13 cellular contexts compared by ENCODE assay signal in genomic region chr16:81492965-81493754, GRCh38. TPM values are rescaled to one million over a fixed set of nuclear protein-coding genes. Genes with fewer than 3 reads are reported as not detected.
A peak's percentile ranks its signal among the peaks of the same experiment; 100 is the strongest.
DNase-seq lines count a peak whose midpoint lies in the region; ATAC-seq, FAIRE-seq and TF ChIP-seq lines count a peak whose summit lies in the region.
"Had no signal": no experiment of that assay in that cellular context is flagged by ENCODE, and none has a peak within 500 bp of the region (broad histone marks: within the 10 kb centered on the region; RNA-seq: fewer than 3 reads in every experiment).

No MANE protein-coding gene starts in this region.

- H3K9me3 ChIP-seq in H9 (ENCODE audit: control insufficient read depth, low read depth, low read length) (no peaks in the 10 kb centered on the region), HepG2 (ENCODE audit: low read length) (no peaks in the 10 kb centered on the region), small intestine (ENCODE audit: control insufficient read depth, low read depth) (no peaks in the 10 kb centered on the region)
- H3K9me3 ChIP-seq: thoracic aorta had no signal

- H4K5ac ChIP-seq in H9 (ENCODE audit: insufficient read length, low read depth, low read length), result no peak overlapping the region

- no peak overlapping the region for H2BK15ac ChIP-seq in H9 (ENCODE audit: low read depth, low read length)

- no peak overlapping the region for H2BK5ac ChIP-seq in H9 (ENCODE audit: insufficient read length, low read length)

- H3K56ac ChIP-seq in H9 (ENCODE audit: insufficient read length, low read depth, low read length), result no peak overlapping the region

- H3K4me1 ChIP-seq in H9 (ENCODE audit: insufficient read depth, low read length), result no peaks in the 10 kb centered on the region; the same call in 1 of the 2 replicates
- peaks cover 38% of the 10 kb centered on the region for H3K4me1 ChIP-seq in HepG2 (ENCODE audit: insufficient read depth, low read length)
- peaks cover 23 to 27% of the 10 kb centered on the region in 2 donors for H3K4me1 ChIP-seq in small intestine (ENCODE audit: control insufficient read depth in 2 of 2, insufficient read depth in 1 of 2, low read depth in 1 of 2, low read length in 1 of 2)

- no peak overlapping the region for H4K8ac ChIP-seq in H9 (replicated peaks; ENCODE audit: insufficient read length, low read depth, low read length)

- no peak overlapping the region for H3T11ph ChIP-seq in H9 (ENCODE audit: low read length)

- H4K91ac ChIP-seq in H9 (ENCODE audit: insufficient read length, low read depth, low read length), result no peak overlapping the region

- H3K4me2 ChIP-seq in H9 (ENCODE audit: insufficient read depth, insufficient read length, low read length) (no peak overlapping the region), HepG2 (ENCODE audit: low read depth, low read length) (no peak overlapping the region)

- peaks cover 8% of the 10 kb centered on the region for H3K79me1 ChIP-seq in H9 (ENCODE audit: insufficient read depth, low read depth, low read length, poor library complexity, severe bottlenecking)

- H2BK12ac ChIP-seq in H9 (ENCODE audit: insufficient read length, low read depth, low read length), result no peak overlapping the region

- intact Hi-C loops in MCF 10A (cut with micrococcal nuclease), result loop anchor here (2.0 kb wide), 2 partner anchors 46 to 90 kb away; no protein-coding TSS in a partner anchor
- intact Hi-C loops in HepG2 (cut with micrococcal nuclease; ENCODE audit: unreplicated experiment), result no loop called here

- H2BK20ac ChIP-seq in H9 (ENCODE audit: low read depth, low read length, poor library complexity, severe bottlenecking), result no peak overlapping the region

- FAIRE-seq in HepG2 (lab: Jason Lieb, UNC) (no peak), small intestine (lab: Jason Lieb, UNC) (no peak)

- in situ Hi-C loops in HepG2 (cut with HindIII; ENCODE audit: extremely low pct_ligation_motif_present, low pct_unique_long_range_greater_than_20kb), result no loop called here

- ATAC-seq in HepG2 (no peak), HG02973 (IDR thresholded peaks at IDR 0.05; ENCODE audit: unreplicated experiment) (no peak)

- BruUV-seq in MCF 10A (replicated peaks; lab: Mats Ljungman, UMichigan), result no TSS peak
- BruUV-seq in HepG2 (replicated peaks; lab: Mats Ljungman, UMichigan), result no TSS peak

- no peak overlapping the region for H3K9ac ChIP-seq in H9 (ENCODE audit: extremely low read depth, insufficient read length, low read length)
- no peak overlapping the region for H3K9ac ChIP-seq in HepG2 (ENCODE audit: insufficient read depth, low read depth, low read length)

- no peak overlapping the region; the same call in 1 of the 2 replicates for H3K4ac ChIP-seq in H9 (ENCODE audit: low read depth, low read length)

- H3K27ac Mint-ChIP-seq in H9 (peak overlapping the region; percentile 17 to 75 (median 74); a peak in 4 of 7 replicates), MCF 10A (ENCODE audit: low read depth, unreplicated experiment) (peak overlapping the region; percentile 89)

- H3K18ac ChIP-seq in H9 (ENCODE audit: insufficient read length, low read depth, low read length), result no peak overlapping the region

- H3K23ac ChIP-seq in H9 (ENCODE audit: insufficient read length, low read depth, low read length), result no peak overlapping the region

- H3K23me2 ChIP-seq in H9 (ENCODE audit: insufficient read length, low read depth, low read length, poor library complexity, severe bottlenecking), result no peaks in the 10 kb centered on the region

- no CpG with 5 or more reads among the region's 29 CpGs for WGBS in H9 (ENCODE audit: extremely low coverage, insufficient read length, low lambda C conversion rate)
- WGBS in HepG2 (ENCODE audit: low lambda C conversion rate), result 94% methylated on average over 27 of the region's 29 CpGs
- 56 to 75% (median 63%) methylated on average over 29 of the region's 29 CpGs for WGBS in small intestine, 3 donors

- peaks cover 14 to 61% of the 10 kb centered on the region in 2 experiments for H3K36me3 ChIP-seq in HepG2 (replicated peaks in 1 of 2; ENCODE audit: control insufficient read depth in 1 of 2, insufficient read depth in 2 of 2, low read length in 2 of 2)
- no peaks in the 10 kb centered on the region for H3K36me3 ChIP-seq in small intestine (ENCODE audit: control insufficient read depth in 2 of 2, insufficient read depth in 2 of 2, low read length in 2 of 2)
- H3K36me3 ChIP-seq: thoracic aorta had no signal

- CTCF ChIA-PET in MCF 10A (lab: Yijun Ruan, JAX), result interaction anchor here (0.5 to 1.6 kb wide), 10 partner anchors 8 to 245 kb away, joined by 3 to 6 read pairs (median 3); no protein-coding TSS in a partner anchor
- CTCF ChIA-PET in HepG2 (lab: Yijun Ruan, JAX; ENCODE audit: low intra/inter-chr PET ratio, low total read pairs), result no interaction called here

- H3K79me2 ChIP-seq in H9 (ENCODE audit: insufficient read depth, low read length) (peaks cover 7% of the 10 kb centered on the region; the same call in 1 of the 2 replicates), HepG2 (ENCODE audit: insufficient read depth, low read length) (peaks cover 100% of the 10 kb centered on the region)

- POLR2A ChIA-PET in MCF 10A (lab: Yijun Ruan, JAX) (interaction anchor here (0.6 to 3.7 kb wide), 16 partner anchors 9 to 165 kb away, joined by 3 to 27 read pairs (median 8); no protein-coding TSS in a partner anchor), HepG2 (lab: Yijun Ruan, JAX) (interaction anchor here (1.9 kb wide), 1 partner anchor 42 kb away, joined by 5 read pairs; no protein-coding TSS in a partner anchor)

- peak overlapping the region; percentile 54; the same call in 1 of the 2 replicates for H3K14ac ChIP-seq in H9 (ENCODE audit: insufficient read depth, low read length)

- H2AFZ ChIP-seq in H9 (ENCODE audit: low read length), result no peak overlapping the region
- H2AFZ ChIP-seq in HepG2 (ENCODE audit: low read length), result no peak overlapping the region

- TF ChIP-seq CTCF in H9 (conservative IDR thresholded peaks at IDR 0.05), result no peak
- no peak for TF ChIP-seq CTCF in MCF 10A (IDR thresholded peaks at IDR 0.05; ENCODE audit: unreplicated experiment)
- TF ChIP-seq CTCF in HepG2 (CRISPR knock-in tag; IDR thresholded peaks at IDR 0.05), result no peak

- H3K27me3 Mint-ChIP-seq in H9 (ENCODE audit: low read depth) (no peaks in the 10 kb centered on the region), MCF 10A (ENCODE audit: insufficient read depth, unreplicated experiment) (no peaks in the 10 kb centered on the region)
- H3K27me3 Mint-ChIP-seq: T-cell had no signal

- H3K4me3 ChIP-seq in HepG2 (replicated peaks in 1 of 3; ENCODE audit: insufficient read depth in 1 of 3, low read depth in 2 of 3, low read length in 3 of 3), result no peak overlapping the region
- H3K4me3 ChIP-seq in small intestine (ENCODE audit: low read depth in 1 of 2, low read length in 2 of 2), result no peak overlapping the region
- H3K4me3 ChIP-seq: thoracic aorta had no signal

- H3K4me3 Mint-ChIP-seq in H9, result no peak overlapping the region
- H3K4me3 Mint-ChIP-seq in MCF 10A (ENCODE audit: unreplicated experiment), result peak overlapping the region; percentile 14
- H3K4me3 Mint-ChIP-seq: activated CD8-positive, alpha-beta T cell treated with anti-CD3 and anti-CD28 coated beads, Interleukin-2, amount 10 ng/mL, durations not matched to agents 7 days and 5 days; T-cell had no signal

- H3K9me3 Mint-ChIP-seq in H9 (no peaks in the 10 kb centered on the region), MCF 10A (ENCODE audit: unreplicated experiment) (no peaks in the 10 kb centered on the region)
- H3K9me3 Mint-ChIP-seq: T-cell had no signal

- TF ChIP-seq RAD21 in HepG2 (CRISPR knock-in tag; IDR thresholded peaks at IDR 0.05), result no peak

- H3K27me3 ChIP-seq in H9 (ENCODE audit: insufficient read depth, low read length), result no peaks in the 10 kb centered on the region
- H3K27me3 ChIP-seq in HepG2 (ENCODE audit: control insufficient read depth in 1 of 2, insufficient read depth in 2 of 2, low read length in 2 of 2), result no peaks in the 10 kb centered on the region
- H3K27me3 ChIP-seq in small intestine (ENCODE audit: control insufficient read depth in 2 of 2, insufficient read depth in 2 of 2, low read length in 2 of 2), result no peaks in the 10 kb centered on the region

- H2AK5ac ChIP-seq in H9 (ENCODE audit: insufficient read length, low read length), result no peak overlapping the region

- H3K36me3 Mint-ChIP-seq in H9 (ENCODE audit: insufficient read depth in 1 of 3, low read depth in 3 of 3), result no peaks in the 10 kb centered on the region; a peak in 1 of 7 replicates
- H3K36me3 Mint-ChIP-seq in MCF 10A (ENCODE audit: insufficient read depth, unreplicated experiment), result peaks cover 6% of the 10 kb centered on the region
- H3K36me3 Mint-ChIP-seq: T-cell had no signal

- TF ChIP-seq EP300 in HepG2 (IDR thresholded peaks at IDR 0.05; ENCODE audit: low read depth in 2 of 2, low read length in 2 of 2) (no peak), HepG2 (CRISPR knock-in tag; IDR thresholded peaks at IDR 0.05; ENCODE audit: borderline replicate concordance) (no peak)

- DNase-seq in H9 (no peak), MCF 10A (ENCODE audit: unreplicated experiment) (no peak), HepG2 (ENCODE audit: low spot score) (no peak), small intestine (no peak), ecto neural progenitor cell (ENCODE audit: low spot score) (no peak), DMS153 treated with DMSO at 0.1 percent for 48 hours (lab: John Stamatoyannopoulos, UW; ENCODE audit: unreplicated experiment) (no peak), DMS53 (lab: John Stamatoyannopoulos, UW) (no peak)
- DNase-seq: activated CD8-positive, alpha-beta T cell treated with anti-CD3 and anti-CD28 coated beads, Interleukin-2, amount 10 ng/mL, durations not matched to agents 7 days and 5 days; DMS 273 treated with DMSO at 0.1 percent for 48 hours; NCI-H748 treated with DMSO at 0.1 percent for 48 hours had no signal

- no peak for TF ChIP-seq POLR2A in HepG2 (IDR thresholded peaks at IDR 0.05; ENCODE audit: insufficient read depth in 1 of 2, low read depth in 2 of 2, low read length in 2 of 2)

- H3K4me1 Mint-ChIP-seq in H9 (peaks cover 36 to 41% of the 10 kb centered on the region in 2 experiments), MCF 10A (ENCODE audit: insufficient read depth, unreplicated experiment) (peaks cover 40% of the 10 kb centered on the region)

- H3K27ac ChIP-seq in H9 (ENCODE audit: insufficient read length, low read depth, low read length) (no peak overlapping the region), HepG2 (ENCODE audit: extremely low read length, insufficient read depth, low read length) (peak overlapping the region; percentile 1), small intestine (ENCODE audit: low read depth in 1 of 2, low read length in 1 of 2) (peak overlapping the region; percentile 79 to 86)
- H3K27ac ChIP-seq: thoracic aorta had no signal

- no peak overlapping the region for H2BK120ac ChIP-seq in H9 (ENCODE audit: low read depth, low read length, poor library complexity, severe bottlenecking)

- H4K20me1 ChIP-seq in H9 (ENCODE audit: control insufficient read depth, insufficient read depth, insufficient read length) (peaks cover 2% of the 10 kb centered on the region), HepG2 (ENCODE audit: insufficient read depth, low read length) (peaks cover 96% of the 10 kb centered on the region)

RNA-seq across cellular contexts. Expression of gene CMIP, which starts 48.6 kb away (rescaled TPM):
- total RNA-seq in H9 (2021), result 48.2 and 49.7 TPM in 2 replicates
- total RNA-seq in MCF 10A (2022), result 44.3 and 53.6 TPM in 2 replicates
- total RNA-seq in HepG2 (2016; rRNA removed; fragmentation: Illumina TruSeq; extraction: Trizol), result 10.9 and 21.7 TPM in 2 replicates
- 3.5 and 4.6 TPM in 2 replicates for total RNA-seq in HepG2 (2016; cell fraction: cytosol; rRNA removed; fragmentation: Illumina TruSeq; extraction: Trizol; ENCODE audit: low read depth)
- total RNA-seq in HepG2 (2016; cell fraction: insoluble cytoplasmic fraction; rRNA removed; fragmentation: Illumina TruSeq; extraction: Trizol), result 11.5 and 15.7 TPM in 2 replicates
- 13.0 and 15.9 TPM in 2 replicates for total RNA-seq in HepG2 (2016; cell fraction: membrane; rRNA removed; fragmentation: Illumina TruSeq; extraction: Trizol)
- total RNA-seq in HepG2 (2016; cell fraction: nucleus; rRNA removed; fragmentation: Illumina TruSeq; extraction: Trizol), result 23.3 and 29.3 TPM in 2 replicates
- 18.1 and 22.0 TPM in 2 replicates for polyA plus RNA-seq in HepG2 (2011; rRNA removed)
- 17.3 and 20.7 TPM in 2 replicates for polyA plus RNA-seq in HepG2 (2011; cell fraction: cytosol; rRNA removed)
- 77.4 and 83.2 TPM in 2 replicates for polyA plus RNA-seq in HepG2 (2011; cell fraction: nucleus; rRNA removed)
- 74.4 and 83.5 TPM in 2 replicates for polyA plus RNA-seq in HepG2 (2012)
- polyA plus RNA-seq in HepG2 (2016; cell fraction: cytosol; fragmentation: Illumina TruSeq; extraction: Trizol; ENCODE audit: low read depth), result 3.4 and 3.8 TPM in 2 replicates
- polyA plus RNA-seq in HepG2 (2016; cell fraction: insoluble cytoplasmic fraction; fragmentation: Illumina TruSeq; extraction: Trizol; ENCODE audit: low read depth), result 29.7 and 48.6 TPM in 2 replicates
- polyA plus RNA-seq in HepG2 (2016; cell fraction: membrane; fragmentation: Illumina TruSeq; extraction: Trizol; ENCODE audit: low read depth), result 14.8 and 16.9 TPM in 2 replicates
- polyA plus RNA-seq in HepG2 (2016; cell fraction: nucleus; fragmentation: Illumina TruSeq; extraction: Trizol; ENCODE audit: insufficient read depth, low read depth), result 51.1 and 51.2 TPM in 2 replicates
- 16.6 and 71.5 TPM in 2 replicates for polyA minus RNA-seq in HepG2 (2011; rRNA and poly(A)+ RNA removed; ENCODE audit: low replicate concordance)
- 60.8 and 68.8 TPM in 2 replicates for polyA minus RNA-seq in HepG2 (2011; cell fraction: cytosol; rRNA and poly(A)+ RNA removed)
- 61.9 and 63.1 TPM in 2 replicates for polyA minus RNA-seq in HepG2 (2011; cell fraction: nucleus; rRNA and poly(A)+ RNA removed)
- polyA plus RNA-seq in small intestine, result 10 to 100 TPM; 43.8 to 74.7 (median 43.9) TPM
